In genomic region chr19:28350673-28351072, GRCh38 we compare ENCODE assay signal across 9 cellular contexts.
"Had no signal": no experiment of that assay in that cellular context is flagged by ENCODE, and none has a peak within 500 bp of the region (broad histone marks: within the 10 kb centered on the region; RNA-seq: fewer than 3 reads in every experiment).

No MANE protein-coding gene starts in this region.

- DNase-seq: GM23248, GOT3, H7, HFFc6, KBM-7 had no signal

- H2AFZ ChIP-seq: GM23248 had no signal

- H3K9ac ChIP-seq: GM23248 had no signal

- H3K27ac ChIP-seq: HL-60 had no signal

- ATAC-seq: HCT116, HepG2 had no signal

- H3K36me3 ChIP-seq: HAP-1 had no signal

- H3K4me1 ChIP-seq: HAP-1 had no signal

- H3K4me3 ChIP-seq: GM23248, HAP-1 had no signal
